Comparison of ENCODE assay signal across 14 cellular contexts in the genomic region with DNA sequence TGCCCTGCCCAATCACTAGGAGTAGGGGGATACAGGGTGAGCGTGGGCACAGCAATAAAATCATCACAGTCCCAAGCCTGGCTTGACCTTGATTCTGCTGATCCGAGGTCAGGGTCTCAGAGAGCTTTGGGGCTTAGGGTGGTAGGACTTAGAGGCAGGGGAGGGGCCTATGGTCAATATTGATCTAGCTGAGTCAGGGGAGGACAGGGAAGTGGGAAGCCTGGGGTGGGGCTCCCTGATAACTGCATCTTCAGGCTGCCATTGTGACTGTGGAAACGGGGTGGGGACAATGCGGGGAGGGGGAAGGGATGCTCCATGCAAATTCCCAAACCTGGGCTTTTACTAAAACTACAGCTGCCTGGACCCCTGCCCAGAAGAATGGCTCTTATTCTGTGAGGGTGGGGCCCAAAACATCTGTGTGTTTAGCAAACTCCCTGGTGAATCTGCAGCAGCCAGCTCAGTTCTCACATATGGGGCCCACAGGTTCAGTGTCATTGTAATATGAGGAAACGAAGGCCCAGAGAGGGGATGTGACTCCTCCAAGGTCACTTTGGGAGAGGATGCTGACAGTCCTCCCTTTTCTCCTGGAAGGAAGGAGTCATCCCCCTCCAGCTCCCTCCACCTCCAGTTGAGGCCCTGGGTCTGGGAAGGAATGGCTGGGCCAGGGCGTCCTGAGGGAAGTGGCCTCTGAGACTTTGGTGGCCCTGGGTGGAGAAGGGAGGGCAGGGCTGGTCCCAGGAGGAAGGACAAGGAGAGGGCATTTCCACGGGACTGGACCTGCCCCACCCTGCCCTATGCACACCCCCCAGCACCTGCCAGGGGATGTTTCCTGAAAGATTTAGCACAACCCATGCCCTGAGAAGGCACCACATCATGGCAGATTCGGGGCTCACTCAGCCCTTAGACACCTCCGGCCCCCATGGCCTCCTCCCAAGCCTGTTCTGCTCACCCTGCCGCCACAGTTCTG. TPM values are rescaled to one million over a fixed set of nuclear protein-coding genes. Genes with fewer than 3 reads are reported as not detected.
"Had no signal": no experiment of that assay in that cellular context is flagged by ENCODE, and none has a peak within 500 bp of the region (broad histone marks: within the 10 kb centered on the region; RNA-seq: fewer than 3 reads in every experiment).

No MANE protein-coding gene starts in this region.

- H3K36me3 ChIP-seq: adrenal gland had no signal

- ATAC-seq: naive thymus-derived CD8-positive, alpha-beta T cell; stimulated activated naive B cell treated with anti-CD40 and anti-IgM and Interleukin-4, amounts not matched to agents 10 μg/mL and 1 μg/mL and 100 μg/mL, for 72 hours had no signal

- H3K4me3 ChIP-seq: adrenal gland, lung had no signal

- H3K9me3 ChIP-seq: adrenal gland had no signal

- H3K4me1 ChIP-seq: adrenal gland had no signal

- DNase-seq: activated CD4-positive, alpha-beta T cell treated with anti-CD3 and anti-CD28 coated beads for 48 hours; activated naive CD4-positive, alpha-beta T cell treated with Interleukin-2 at 50 U/mL for 16 hours; adrenal gland; central memory CD4-positive, alpha-beta T cell; naive thymus-derived CD8-positive, alpha-beta T cell; occipital lobe; stimulated activated naive B cell treated with anti-CD40 and anti-IgM and Interleukin-4, amounts not matched to agents 10 μg/mL and 1 μg/mL and 100 μg/mL, for 72 hours had no signal

- H3K27ac ChIP-seq: adrenal gland had no signal

RNA-seq across cellular contexts. Expression of a gene that starts 26.4 kb away (rescaled TPM):
- total RNA-seq: adrenal gland; epithelial cell of proximal tubule; glomerular endothelial cell; naive thymus-derived CD8-positive, alpha-beta T cell; progenitor cell of endocrine pancreas; right cardiac atrium had no signal

RNA-seq across cellular contexts. Expression of a gene that starts 49.7 kb away (rescaled TPM):
- total RNA-seq: epithelial cell of proximal tubule; glomerular endothelial cell; naive thymus-derived CD8-positive, alpha-beta T cell; occipital lobe; subcutaneous adipose tissue; ureter had no signal
